ENCODE assay signal across 8 cellular contexts in genomic region chr20:49219091-49219923, GRCh38. TPM values are rescaled to one million over a fixed set of nuclear protein-coding genes. Genes with fewer than 3 reads are reported as not detected.
DNase-seq lines count a peak whose midpoint lies in the region; ATAC-seq and TF ChIP-seq lines count a peak whose summit lies in the region.

Gene DDX27, plus strand, starts transcription at chr20:49219416. Its CDS starts 33 bp downstream, at chr20:49219449.

- H3K36me3 ChIP-seq in spleen, result peaks cover 0 to 35% (median 32%) of the 10 kb centered on the region in 6 donors

- WGBS in spleen, 5 donors, result 0 to 1% (median 0%) methylated on average over 35 to 46 of the region's 46 CpGs

- DNase-seq in AG08395 (ENCODE audit: low spot score), result peak; percentile 99
- peak; percentile 99 for DNase-seq in NCI-H345 treated with DMSO at 0.1 percent for 48 hours (lab: John Stamatoyannopoulos, UW; ENCODE audit: unreplicated experiment)
- peak; percentile 84 to 92 (median 88) for DNase-seq in activated CD4-positive, CD25-positive, alpha-beta regulatory T cell (lab: John Stamatoyannopoulos, UW)
- peak; percentile 98 for DNase-seq in central memory CD4-positive, alpha-beta T cell
- DNase-seq in inferior parietal cortex (ENCODE audit: extremely low spot score), result peak; percentile 100
- DNase-seq in spleen, result peak; percentile 99

- peak within 1 kb of the TSS; percentile 58 to 83 (median 68) for H3K4me3 ChIP-seq in spleen

- H3K27me3 ChIP-seq in spleen (replicated peaks in 1 of 7), result no peaks in the 10 kb centered on the region

- intact Hi-C loops in spleen (cut with DNase I; ENCODE audit: low total_unique reads), result no loop called here

- H3K27ac ChIP-seq in spleen, result peak within 1 kb of the TSS; percentile 81 to 98 (median 92)

- in situ Hi-C loops in GM18951 (cut with MboI; ENCODE audit: low sequenced_read_pairs, unreplicated experiment), result no loop called here

- peak; percentile 89 for ATAC-seq in HG03196 (IDR thresholded peaks at IDR 0.05; ENCODE audit: unreplicated experiment)

- peaks cover 8 to 44% (median 24%) of the 10 kb centered on the region in 6 donors for H3K4me1 ChIP-seq in spleen

- TF ChIP-seq CTCF in spleen (IDR thresholded peaks at IDR 0.05 in 8 of 11, conservative IDR thresholded peaks at IDR 0.05 in 3 of 11), result peak in 2 of 11 experiments; percentile 29 to 38

- TF ChIP-seq POLR2A in GM18951 (IDR thresholded peaks at IDR 0.05; ENCODE audit: extremely low read depth, insufficient read depth, insufficient read length) (peak; percentile 87), spleen (IDR thresholded peaks at IDR 0.05) (peak in 2 of 3 donors; percentile 43 to 66)

- H3K9me3 ChIP-seq in spleen, result no peaks in the 10 kb centered on the region

RNA-seq across cellular contexts. Expression of gene DDX27, which starts in this region (rescaled TPM):
- 10 to 100 TPM; 32.3 to 39.0 (median 36.8) TPM for total RNA-seq in spleen
- 10 to 100 TPM; 30.2 to 38.7 (median 33.3) TPM for polyA plus RNA-seq in spleen

Comparison
In these comparisons a context has a peak if more than half of its experiments do, and no peak if none do; other contexts are left out.
1. Peak in every context shown above with its lines: DNase-seq, ATAC-seq, H3K4me3 ChIP-seq and H3K27ac ChIP-seq.